Comparison of ENCODE assay signal across 2 cellular contexts in the genomic region with DNA sequence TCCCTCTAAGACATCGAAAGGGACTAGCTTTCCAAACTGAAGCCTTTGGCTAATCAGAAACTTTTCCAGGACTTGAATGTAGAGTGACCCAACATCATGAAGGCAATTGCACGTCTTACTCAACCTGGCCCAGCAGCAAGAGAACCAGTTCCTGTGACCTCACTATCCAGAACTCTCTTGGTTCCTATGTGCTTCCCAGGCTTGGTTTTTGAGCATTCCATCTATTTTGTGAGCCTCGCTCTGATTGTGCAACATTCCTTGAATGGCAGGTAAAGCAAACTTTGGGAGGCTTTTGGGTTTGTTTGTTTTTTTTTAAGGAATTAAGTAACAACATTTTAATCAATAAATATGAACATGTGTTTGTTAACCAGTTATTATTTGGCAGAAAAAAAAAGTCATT.
TF ChIP-seq lines count a peak whose summit lies in the region.

No MANE protein-coding gene starts in this region.

TF ChIP-seq in IMR-90, 13 proteins besides CTCF, POLR2A, EP300 and RAD21:
- TF ChIP-seq CEBPB (IDR thresholded peaks at IDR 0.05; ENCODE audit: low read depth, low read length) (peak; percentile 52), RFX5 (IDR thresholded peaks at IDR 0.05; ENCODE audit: low read depth, low read length) (no peak)

TF ChIP-seq in K562, 482 proteins besides CTCF, POLR2A, EP300 and RAD21:
- TF ChIP-seq NFRKB (IDR thresholded peaks at IDR 0.05; ENCODE audit: low read depth) (no peak), ZNF766 (CRISPR knock-in tag; conservative IDR thresholded peaks at IDR 0.05) (no peak), CREB5 (CRISPR knock-in tag; IDR thresholded peaks at IDR 0.05) (no peak), CEBPB (tag; IDR thresholded peaks at IDR 0.05) (peak; percentile 35; the same call in 1 of the 2 replicates), DACH1 (IDR thresholded peaks at IDR 0.05; ENCODE audit: partially characterized antibody) (no peak), SMC3 (conservative IDR thresholded peaks at IDR 0.05; ENCODE audit: insufficient read depth, low read depth, low read length) (no peak), TSC22D4 (tag; IDR thresholded peaks at IDR 0.05) (no peak)
- TF ChIP-seq, protein P1, sequence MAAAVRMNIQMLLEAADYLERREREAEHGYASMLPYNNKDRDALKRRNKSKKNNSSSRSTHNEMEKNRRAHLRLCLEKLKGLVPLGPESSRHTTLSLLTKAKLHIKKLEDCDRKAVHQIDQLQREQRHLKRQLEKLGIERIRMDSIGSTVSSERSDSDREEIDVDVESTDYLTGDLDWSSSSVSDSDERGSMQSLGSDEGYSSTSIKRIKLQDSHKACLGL (CRISPR knock-in tag; IDR thresholded peaks at IDR 0.05; ENCODE audit: borderline replicate concordance, poor library complexity, severe bottlenecking): no peak
